ENCODE assay signal across 21 cellular contexts in the genomic region with DNA sequence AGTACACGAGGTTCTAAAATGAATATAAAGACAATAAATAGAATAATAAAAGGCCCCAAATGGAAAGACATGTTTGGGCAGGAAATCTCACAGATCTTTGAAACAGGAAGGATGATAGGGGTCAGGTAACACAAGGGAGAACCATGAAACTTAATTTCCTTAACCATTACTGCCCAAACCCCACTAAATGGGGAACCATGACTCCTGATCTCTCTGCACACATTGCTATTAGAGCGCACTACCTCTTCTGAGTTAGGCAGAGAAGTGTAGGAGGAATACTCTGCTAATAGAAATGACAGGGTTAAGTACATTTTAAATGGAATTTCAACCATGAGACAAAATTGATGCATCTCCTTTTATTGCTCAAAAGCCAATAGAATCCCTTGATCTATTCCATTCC.
"Had no signal": no experiment of that assay in that cellular context is flagged by ENCODE, and none has a peak within 500 bp of the region (broad histone marks: within the 10 kb centered on the region; RNA-seq: fewer than 3 reads in every experiment).

No MANE protein-coding gene starts in this region.

- H3K4me2 ChIP-seq: SK-N-SH had no signal

- ATAC-seq: Panc1, PC-3 had no signal

- H3K9ac ChIP-seq: SK-N-SH had no signal

- H3K9me3 ChIP-seq: SK-N-SH had no signal

- DNase-seq: IMR-90, Karpas-422, KG1, MM.1S, NCI-H1092 treated with DMSO at 0.1 percent for 48 hours, NCI-H1436, NCI-H187, NCI-H2029, NCI-H2081 treated with DMSO at 0.1 percent for 48 hours, NCI-H226, NCI-H446, NCI-H510A, NCI-H524 treated with DMSO at 0.1 percent for 48 hours, NCI-H69, NCI-H774, PC-3, SHP77, SK-N-SH, SW 1271 had no signal

- H3K27ac ChIP-seq: RWPE1 had no signal
